ENCODE assay signal across 8 cellular contexts in the genomic region with DNA sequence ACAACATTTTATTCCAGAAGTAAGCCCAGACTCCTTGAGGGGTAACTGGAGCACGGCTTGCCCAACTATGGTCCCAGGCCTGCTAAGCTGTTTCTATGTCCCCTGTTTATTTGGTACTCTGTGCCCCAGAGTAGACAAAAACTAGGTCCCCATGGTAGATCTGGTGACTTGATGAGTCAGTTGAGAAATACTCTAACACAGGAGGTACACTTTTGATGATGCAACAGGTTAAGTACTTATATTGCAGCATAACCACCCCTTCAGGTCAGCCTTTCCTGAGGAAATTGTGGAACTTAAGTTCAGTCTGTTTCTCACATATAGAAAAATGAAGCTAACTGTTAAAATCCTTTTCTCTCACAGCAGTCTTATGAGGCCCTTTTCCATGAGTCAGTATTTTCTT. TPM values are rescaled to one million over a fixed set of nuclear protein-coding genes. Genes with fewer than 3 reads are reported as not detected.
DNase-seq lines count a peak whose midpoint lies in the region; ATAC-seq, FAIRE-seq and TF ChIP-seq lines count a peak whose summit lies in the region.

No MANE protein-coding gene starts in this region.

- no peaks in the 10 kb centered on the region for H3K9me3 ChIP-seq in AG04450 (ENCODE audit: control insufficient read depth, insufficient read depth, low read length)
- H3K9me3 ChIP-seq in K562 (replicated peaks; ENCODE audit: control insufficient read depth, insufficient read depth, low read depth, low read length) = no peaks in the 10 kb centered on the region
- H3K9me3 ChIP-seq in mesodermal cell (ENCODE audit: control insufficient read depth, low read length) = no peaks in the 10 kb centered on the region

- intact Hi-C loops in K562 (cut with micrococcal nuclease) = no loop called here

- H3K9ac ChIP-seq in K562 (ENCODE audit: insufficient read depth in 1 of 2, low read depth in 2 of 2, low read length in 2 of 2) = no peak overlapping the region

- DNase-seq in AG04450 (ENCODE audit: low read depth, low spot score) (no peak), MV-4-11 (lab: John Stamatoyannopoulos, UW) (peak; percentile 39), K562 (ENCODE audit: extremely low read depth in 1 of 4, low spot score in 3 of 4) (no peak)
- DNase-seq in stimulated activated CD4-positive, alpha-beta T cell treated with anti-CD3 and anti-CD28 coated beads, Interleukin-4, amount 100 ng/mL, for 1 hour = no peak

- H2AFZ ChIP-seq in K562 (ENCODE audit: low read depth, low read length) = no peak overlapping the region

- TF ChIP-seq EP300 in K562 (IDR thresholded peaks at IDR 0.05; ENCODE audit: low read length) = no peak

- 93% methylated on average over 1 of the region's 1 CpG for WGBS in K562 (ENCODE audit: insufficient coverage, low coverage, missing lambda C conversion rate)
- 100% methylated on average over 1 of the region's 1 CpG for WGBS in mesodermal cell (ENCODE audit: insufficient coverage in 2 of 2), 2 experiments

- peaks cover 83% of the 10 kb centered on the region for H3K36me3 ChIP-seq in K562 (ENCODE audit: control insufficient read depth, insufficient read depth, low read length)
- peaks cover 97% of the 10 kb centered on the region for H3K36me3 ChIP-seq in mesodermal cell (ENCODE audit: control insufficient read depth, insufficient read depth, low read length)

- H3K27ac ChIP-seq in AG04450 (ENCODE audit: low read depth, low read length) (peak overlapping the region; percentile 89), K562 (ENCODE audit: extremely low read depth, low read depth, low read length) (no peak overlapping the region), mesodermal cell (ENCODE audit: low read depth, low read length, severe bottlenecking) (peak overlapping the region; percentile 60)

- no peak for FAIRE-seq in K562 (lab: Jason Lieb, UNC)

- H3K27me3 ChIP-seq in AG04450 (ENCODE audit: control insufficient read depth, insufficient read depth, low read length) (no peaks in the 10 kb centered on the region), K562 (ENCODE audit: control insufficient read depth in 2 of 2, insufficient read depth in 2 of 2, low read length in 2 of 2) (no peaks in the 10 kb centered on the region)

- H3K4me2 ChIP-seq in K562 (ENCODE audit: insufficient read depth, low read length) = no peak overlapping the region

- CTCF ChIA-PET in AG04450 (lab: Charles Lee) (interaction anchor here (1.0 to 3.9 kb wide), 2 partner anchors 19 to 114 kb away, joined by 4 to 14 read pairs; a partner anchor contains a TSS), K562 (lab: Yijun Ruan, JAX; ENCODE audit: low intra/inter-chr PET ratio) (no interaction called here)

- H4K20me1 ChIP-seq in K562 (replicated peaks; ENCODE audit: control insufficient read depth, insufficient read depth, low read length) = peaks cover 3% of the 10 kb centered on the region; the same call in 1 of the 2 replicates

- H3K4me3 ChIP-seq in AG04450 (ENCODE audit: low read depth, low read length) = no peak overlapping the region
- no peak overlapping the region for H3K4me3 ChIP-seq in K562
- no peak overlapping the region for H3K4me3 ChIP-seq in mesodermal cell (ENCODE audit: extremely low read depth, insufficient read depth, low read length, poor library complexity, severe bottlenecking)

- H3K4me1 ChIP-seq in K562 (replicated peaks in 1 of 2; ENCODE audit: control insufficient read depth in 2 of 2, insufficient read depth in 2 of 2, low read length in 2 of 2) (no peaks in the 10 kb centered on the region; a peak in 2 of 5 replicates), mesodermal cell (ENCODE audit: control insufficient read depth, insufficient read depth, low read length, poor library complexity, severe bottlenecking) (peaks cover 23% of the 10 kb centered on the region)

- H3K9me1 ChIP-seq in K562 (ENCODE audit: control insufficient read depth, insufficient read depth, low read length) = no peaks in the 10 kb centered on the region

- no peak for TF ChIP-seq CTCF in AG04450 (IDR thresholded peaks at IDR 0.05; ENCODE audit: low read depth, low read length)
- TF ChIP-seq CTCF in K562 (IDR thresholded peaks at IDR 0.05 in 2 of 3, conservative IDR thresholded peaks at IDR 0.05 in 1 of 3; ENCODE audit: insufficient read depth in 2 of 3, low read depth in 1 of 3, low read length in 3 of 3) = no peak

- POLR2A ChIA-PET in AG04450 (lab: Yijun Ruan, JAX) (no interaction called here), K562 (lab: Yijun Ruan, JAX) (interaction anchor here (0.7 to 2.6 kb wide), 4 partner anchors 9 to 84 kb away, joined by 3 to 14 read pairs (median 3); no protein-coding TSS in a partner anchor)

- no TSS peak for BruUV-seq in K562 (replicated peaks; lab: Mats Ljungman, UMichigan)

- H3K79me2 ChIP-seq in K562 (ENCODE audit: control insufficient read depth, insufficient read depth, low read length) = no peaks in the 10 kb centered on the region

- TF ChIP-seq RAD21 in K562 (CRISPR knock-in tag; conservative IDR thresholded peaks at IDR 0.05 in 1 of 2, IDR thresholded peaks at IDR 0.05 in 1 of 2) = no peak

- TF ChIP-seq POLR2A in K562 (conservative IDR thresholded peaks at IDR 0.05) = no peak

- no peak; the same call in 2 of the 3 replicates for ATAC-seq in K562
- no peak for ATAC-seq in HG02840 (IDR thresholded peaks at IDR 0.05; ENCODE audit: low FRiP score, unreplicated experiment)
- ATAC-seq in HG02981 (IDR thresholded peaks at IDR 0.05; ENCODE audit: unreplicated experiment) = no peak
- ATAC-seq in HG02973 (IDR thresholded peaks at IDR 0.05; ENCODE audit: unreplicated experiment) = no peak

- in situ Hi-C loops in K562 (cut with MboI) = no loop called here

TF ChIP-seq in K562, 482 proteins besides CTCF, POLR2A, EP300 and RAD21:
- TF ChIP-seq, protein P1, sequence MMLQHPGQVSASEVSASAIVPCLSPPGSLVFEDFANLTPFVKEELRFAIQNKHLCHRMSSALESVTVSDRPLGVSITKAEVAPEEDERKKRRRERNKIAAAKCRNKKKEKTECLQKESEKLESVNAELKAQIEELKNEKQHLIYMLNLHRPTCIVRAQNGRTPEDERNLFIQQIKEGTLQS (IDR thresholded peaks at IDR 0.05) = peak; percentile 86
- TF ChIP-seq, protein P1 (CRISPR knock-in tag; conservative IDR thresholded peaks at IDR 0.05) = no peak
- TF ChIP-seq CEBPG (CRISPR knock-in tag; IDR thresholded peaks at IDR 0.05) (0 out of 2 replicates have a peak, but pooled peaks have one; percentile 29), CEBPG (tag; conservative IDR thresholded peaks at IDR 0.05 in 1 of 2, IDR thresholded peaks at IDR 0.05 in 1 of 2) (peak; percentile 86 to 93), ZKSCAN8 (CRISPR knock-in tag; IDR thresholded peaks at IDR 0.05) (no peak), ZNF316 (IDR thresholded peaks at IDR 0.05) (0 out of 2 replicates have a peak, but pooled peaks have one; percentile 13), TRIM24 (IDR thresholded peaks at IDR 0.05) (peak in 1 of 2 experiments; percentile 20; a peak in 1 of 4 replicates), CEBPB (tag; IDR thresholded peaks at IDR 0.05) (peak; percentile 76)
TF ChIP-seq in K562: peak in this region for 5.

RNA-seq across cellular contexts. Expression of a gene that starts 19.6 kb away (rescaled TPM):
- polyA plus RNA-seq in AG04450 (2011; rRNA removed) (11.2 and 12.6 TPM in 2 replicates), K562 (2011; rRNA removed) (1.8 and 1.9 TPM in 2 replicates), K562 (2014; fragmentation: Illumina TruSeq; extraction: Trizol) (4.2 and 4.6 TPM in 2 replicates), K562 (2014; fragmentation: Nextera tagmentation; extraction: Ambion mirVana) (1 to 10 TPM; 1.1 to 1.5 TPM), K562 (2014; rRNA removed) (2.6 and 2.9 TPM in 2 replicates)
- 17.5 and 24.0 TPM in 2 replicates for polyA minus RNA-seq in AG04450 (2011; rRNA and poly(A)+ RNA removed)
- total RNA-seq in K562 (2011; cell fraction: chromatin; rRNA removed; ENCODE audit: low replicate concordance) = 10.0 and 15.3 TPM in 2 replicates
- total RNA-seq in K562 (2011; cell fraction: nucleolus; rRNA removed) = 5.7 and 7.5 TPM in 2 replicates
- total RNA-seq in K562 (2011; cell fraction: nucleoplasm; rRNA removed) = 7.3 and 10.5 TPM in 2 replicates
- total RNA-seq in K562 (2014; rRNA removed) (1.7 and 2.3 TPM in 2 replicates), K562 (2014; rRNA removed; fragmentation: Illumina TruSeq; extraction: Trizol) (3.7 and 3.8 TPM in 2 replicates), K562 (2015; rRNA removed; fragmentation: Illumina TruSeq; extraction: Trizol) (2.8 and 3.4 TPM in 2 replicates), K562 (2021) (6.6 and 7.0 TPM in 2 replicates)
- 1.2 and 1.7 TPM in 2 replicates for polyA plus RNA-seq in K562 (2011; cell fraction: cytosol; rRNA removed)
- polyA plus RNA-seq in K562 (2011; cell fraction: nucleus; rRNA removed) = 2.0 and 5.5 TPM in 2 replicates
- polyA plus RNA-seq in K562 (2012) = 3.4 and 3.8 TPM in 2 replicates
- 2.9 and 3.0 TPM in 2 replicates for polyA minus RNA-seq in K562 (2011; rRNA and poly(A)+ RNA removed)
- polyA minus RNA-seq in K562 (2011; cell fraction: cytosol; rRNA and poly(A)+ RNA removed) = 2.0 and 3.1 TPM in 2 replicates
- polyA minus RNA-seq in K562 (2011; cell fraction: nucleus; rRNA and poly(A)+ RNA removed) = 1.5 and 2.7 TPM in 2 replicates
- polyA plus RNA-seq in mesodermal cell (2013, experiment 1 of 2) = 7.4 TPM
- 7.3 TPM for polyA plus RNA-seq in mesodermal cell (2013, experiment 2 of 2)

RNA-seq across cellular contexts. Expression of a gene that starts 26.6 kb away (rescaled TPM):
- polyA plus RNA-seq in AG04450 (2011; rRNA removed) (157 and 173 TPM in 2 replicates), K562 (2011; rRNA removed) (107 and 130 TPM in 2 replicates), K562 (2014; fragmentation: Illumina TruSeq; extraction: Trizol) (55.6 and 58.3 TPM in 2 replicates), K562 (2014; fragmentation: Nextera tagmentation; extraction: Ambion mirVana) (10 to 100 TPM; 73.1 to 93.2 TPM), K562 (2014; rRNA removed) (34.7 and 38.6 TPM in 2 replicates)
- 261 and 319 TPM in 2 replicates for polyA minus RNA-seq in AG04450 (2011; rRNA and poly(A)+ RNA removed)
- 69.8 and 104 TPM in 2 replicates for total RNA-seq in K562 (2011; cell fraction: chromatin; rRNA removed; ENCODE audit: low replicate concordance)
- total RNA-seq in K562 (2011; cell fraction: nucleolus; rRNA removed) = 129 and 134 TPM in 2 replicates
- 110 and 125 TPM in 2 replicates for total RNA-seq in K562 (2011; cell fraction: nucleoplasm; rRNA removed)
- total RNA-seq in K562 (2014; rRNA removed) (24.7 and 26.4 TPM in 2 replicates), K562 (2014; rRNA removed; fragmentation: Illumina TruSeq; extraction: Trizol) (40.2 and 47.5 TPM in 2 replicates), K562 (2015; rRNA removed; fragmentation: Illumina TruSeq; extraction: Trizol) (32.5 and 34.7 TPM in 2 replicates), K562 (2021) (43.1 and 48.8 TPM in 2 replicates)
- 115 and 165 TPM in 2 replicates for polyA plus RNA-seq in K562 (2011; cell fraction: cytosol; rRNA removed)
- polyA plus RNA-seq in K562 (2011; cell fraction: nucleus; rRNA removed) = 76.3 and 79.4 TPM in 2 replicates
- polyA plus RNA-seq in K562 (2012) = 42.5 and 62.4 TPM in 2 replicates
- polyA minus RNA-seq in K562 (2011; rRNA and poly(A)+ RNA removed) = 202 and 263 TPM in 2 replicates
- 83.5 and 95.9 TPM in 2 replicates for polyA minus RNA-seq in K562 (2011; cell fraction: cytosol; rRNA and poly(A)+ RNA removed)
- polyA minus RNA-seq in K562 (2011; cell fraction: nucleus; rRNA and poly(A)+ RNA removed) = 25.7 and 39.3 TPM in 2 replicates
- 105 TPM for polyA plus RNA-seq in mesodermal cell (2013, experiment 1 of 2)
- polyA plus RNA-seq in mesodermal cell (2013, experiment 2 of 2) = 96.5 TPM
